ENCODE assay signal across 1 cellular context in the genomic region with DNA sequence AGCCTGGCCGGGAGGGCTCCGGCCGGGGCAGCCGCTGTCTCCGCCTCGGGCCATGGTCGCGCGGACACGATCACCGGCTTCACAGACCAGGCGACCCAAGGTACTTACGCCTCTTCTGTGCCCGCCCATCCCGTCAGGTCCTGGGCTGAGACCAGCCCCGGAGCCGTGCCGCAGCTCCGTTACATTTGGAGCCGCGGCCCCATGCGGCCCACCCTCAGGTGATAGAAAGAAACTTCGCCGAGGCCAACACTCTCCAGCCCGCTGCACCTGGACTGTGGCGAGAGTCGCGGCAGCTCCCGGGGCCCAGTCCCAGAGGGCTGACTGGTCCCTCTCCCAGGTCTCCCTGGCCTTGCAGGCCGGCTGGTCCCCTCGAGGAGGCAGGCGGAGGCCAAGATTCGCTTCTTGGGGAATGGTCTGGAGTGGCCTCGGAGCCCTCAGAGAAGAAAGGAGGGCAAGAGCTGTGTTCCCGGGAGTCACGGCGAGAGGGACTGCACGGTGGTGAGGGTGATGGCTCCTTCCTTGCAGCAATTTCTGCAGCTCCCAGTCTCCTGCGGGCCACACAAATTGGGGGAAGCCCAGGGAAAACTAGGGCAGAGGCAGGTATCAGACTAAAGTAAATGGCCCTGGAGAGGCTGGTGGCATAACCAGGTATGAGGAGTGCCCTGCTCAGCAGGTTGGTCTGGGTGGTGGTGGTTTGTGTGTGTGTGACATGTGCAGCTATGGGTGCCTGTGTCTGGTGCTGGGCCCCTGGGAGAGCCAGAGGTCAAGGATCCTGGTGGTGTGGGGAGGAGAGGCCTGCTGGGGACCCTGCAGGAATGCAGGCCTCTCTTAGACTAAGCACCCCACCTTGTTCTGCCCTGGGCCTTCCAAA.
TF ChIP-seq lines count a peak whose summit lies in the region.

No MANE protein-coding gene starts in this region.

TF ChIP-seq in HepG2, 621 proteins besides CTCF, POLR2A, EP300 and RAD21 (continued from another document and continues in another):
- TF ChIP-seq, protein P1, sequence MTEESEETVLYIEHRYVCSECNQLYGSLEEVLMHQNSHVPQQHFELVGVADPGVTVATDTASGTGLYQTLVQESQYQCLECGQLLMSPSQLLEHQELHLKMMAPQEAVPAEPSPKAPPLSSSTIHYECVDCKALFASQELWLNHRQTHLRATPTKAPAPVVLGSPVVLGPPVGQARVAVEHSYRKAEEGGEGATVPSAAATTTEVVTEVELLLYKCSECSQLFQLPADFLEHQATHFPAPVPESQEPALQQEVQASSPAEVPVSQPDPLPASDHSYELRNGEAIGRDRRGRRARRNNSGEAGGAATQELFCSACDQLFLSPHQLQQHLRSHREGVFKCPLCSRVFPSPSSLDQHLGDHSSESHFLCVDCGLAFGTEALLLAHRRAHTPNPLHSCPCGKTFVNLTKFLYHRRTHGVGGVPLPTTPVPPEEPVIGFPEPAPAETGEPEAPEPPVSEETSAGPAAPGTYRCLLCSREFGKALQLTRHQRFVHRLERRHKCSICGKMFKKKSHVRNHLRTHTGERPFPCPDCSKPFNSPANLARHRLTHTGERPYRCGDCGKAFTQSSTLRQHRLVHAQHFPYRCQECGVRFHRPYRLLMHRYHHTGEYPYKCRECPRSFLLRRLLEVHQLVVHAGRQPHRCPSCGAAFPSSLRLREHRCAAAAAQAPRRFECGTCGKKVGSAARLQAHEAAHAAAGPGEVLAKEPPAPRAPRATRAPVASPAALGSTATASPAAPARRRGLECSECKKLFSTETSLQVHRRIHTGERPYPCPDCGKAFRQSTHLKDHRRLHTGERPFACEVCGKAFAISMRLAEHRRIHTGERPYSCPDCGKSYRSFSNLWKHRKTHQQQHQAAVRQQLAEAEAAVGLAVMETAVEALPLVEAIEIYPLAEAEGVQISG (CRISPR knock-in tag; IDR thresholded peaks at IDR 0.05): peak; percentile 6; the same call in 1 of the 2 replicates
- no peak for TF ChIP-seq NCOA1 (CRISPR knock-in tag; IDR thresholded peaks at IDR 0.05)
- peak; percentile 30; the same call in 1 of the 2 replicates for TF ChIP-seq PHF21A (CRISPR knock-in tag; IDR thresholded peaks at IDR 0.05)
- peak; percentile 27; the same call in 1 of the 2 replicates for TF ChIP-seq GATAD2A (CRISPR knock-in tag; IDR thresholded peaks at IDR 0.05)
- peak; percentile 87; the same call in 1 of the 2 replicates for TF ChIP-seq ZNF598 (CRISPR knock-in tag; IDR thresholded peaks at IDR 0.05; ENCODE audit: borderline replicate concordance)
- TF ChIP-seq ASH2L (IDR thresholded peaks at IDR 0.05; ENCODE audit: insufficient read length, low read depth, low read length): peak; percentile 49
- no peak for TF ChIP-seq RCOR2 (CRISPR knock-in tag; IDR thresholded peaks at IDR 0.05)
- 0 out of 2 replicates have a peak, but pooled peaks have one; percentile 58 for TF ChIP-seq ARHGAP35 (CRISPR knock-in tag; IDR thresholded peaks at IDR 0.05; ENCODE audit: borderline replicate concordance)
- TF ChIP-seq SALL2 (CRISPR knock-in tag; IDR thresholded peaks at IDR 0.05): no peak
- TF ChIP-seq TGIF2 (CRISPR knock-in tag; IDR thresholded peaks at IDR 0.05): no peak
- TF ChIP-seq, protein P2, sequence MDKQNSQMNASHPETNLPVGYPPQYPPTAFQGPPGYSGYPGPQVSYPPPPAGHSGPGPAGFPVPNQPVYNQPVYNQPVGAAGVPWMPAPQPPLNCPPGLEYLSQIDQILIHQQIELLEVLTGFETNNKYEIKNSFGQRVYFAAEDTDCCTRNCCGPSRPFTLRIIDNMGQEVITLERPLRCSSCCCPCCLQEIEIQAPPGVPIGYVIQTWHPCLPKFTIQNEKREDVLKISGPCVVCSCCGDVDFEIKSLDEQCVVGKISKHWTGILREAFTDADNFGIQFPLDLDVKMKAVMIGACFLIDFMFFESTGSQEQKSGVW (CRISPR knock-in tag; IDR thresholded peaks at IDR 0.05; ENCODE audit: borderline replicate concordance): no peak
- no peak for TF ChIP-seq RBM39 (IDR thresholded peaks at IDR 0.05; ENCODE audit: low read depth, low read length, poor library complexity, severe bottlenecking)
- TF ChIP-seq ZNF180 (CRISPR knock-in tag; IDR thresholded peaks at IDR 0.05; ENCODE audit: borderline replicate concordance, low read depth): no peak
- no peak for TF ChIP-seq KLF16 (CRISPR knock-in tag; IDR thresholded peaks at IDR 0.05)
- TF ChIP-seq, protein P3, sequence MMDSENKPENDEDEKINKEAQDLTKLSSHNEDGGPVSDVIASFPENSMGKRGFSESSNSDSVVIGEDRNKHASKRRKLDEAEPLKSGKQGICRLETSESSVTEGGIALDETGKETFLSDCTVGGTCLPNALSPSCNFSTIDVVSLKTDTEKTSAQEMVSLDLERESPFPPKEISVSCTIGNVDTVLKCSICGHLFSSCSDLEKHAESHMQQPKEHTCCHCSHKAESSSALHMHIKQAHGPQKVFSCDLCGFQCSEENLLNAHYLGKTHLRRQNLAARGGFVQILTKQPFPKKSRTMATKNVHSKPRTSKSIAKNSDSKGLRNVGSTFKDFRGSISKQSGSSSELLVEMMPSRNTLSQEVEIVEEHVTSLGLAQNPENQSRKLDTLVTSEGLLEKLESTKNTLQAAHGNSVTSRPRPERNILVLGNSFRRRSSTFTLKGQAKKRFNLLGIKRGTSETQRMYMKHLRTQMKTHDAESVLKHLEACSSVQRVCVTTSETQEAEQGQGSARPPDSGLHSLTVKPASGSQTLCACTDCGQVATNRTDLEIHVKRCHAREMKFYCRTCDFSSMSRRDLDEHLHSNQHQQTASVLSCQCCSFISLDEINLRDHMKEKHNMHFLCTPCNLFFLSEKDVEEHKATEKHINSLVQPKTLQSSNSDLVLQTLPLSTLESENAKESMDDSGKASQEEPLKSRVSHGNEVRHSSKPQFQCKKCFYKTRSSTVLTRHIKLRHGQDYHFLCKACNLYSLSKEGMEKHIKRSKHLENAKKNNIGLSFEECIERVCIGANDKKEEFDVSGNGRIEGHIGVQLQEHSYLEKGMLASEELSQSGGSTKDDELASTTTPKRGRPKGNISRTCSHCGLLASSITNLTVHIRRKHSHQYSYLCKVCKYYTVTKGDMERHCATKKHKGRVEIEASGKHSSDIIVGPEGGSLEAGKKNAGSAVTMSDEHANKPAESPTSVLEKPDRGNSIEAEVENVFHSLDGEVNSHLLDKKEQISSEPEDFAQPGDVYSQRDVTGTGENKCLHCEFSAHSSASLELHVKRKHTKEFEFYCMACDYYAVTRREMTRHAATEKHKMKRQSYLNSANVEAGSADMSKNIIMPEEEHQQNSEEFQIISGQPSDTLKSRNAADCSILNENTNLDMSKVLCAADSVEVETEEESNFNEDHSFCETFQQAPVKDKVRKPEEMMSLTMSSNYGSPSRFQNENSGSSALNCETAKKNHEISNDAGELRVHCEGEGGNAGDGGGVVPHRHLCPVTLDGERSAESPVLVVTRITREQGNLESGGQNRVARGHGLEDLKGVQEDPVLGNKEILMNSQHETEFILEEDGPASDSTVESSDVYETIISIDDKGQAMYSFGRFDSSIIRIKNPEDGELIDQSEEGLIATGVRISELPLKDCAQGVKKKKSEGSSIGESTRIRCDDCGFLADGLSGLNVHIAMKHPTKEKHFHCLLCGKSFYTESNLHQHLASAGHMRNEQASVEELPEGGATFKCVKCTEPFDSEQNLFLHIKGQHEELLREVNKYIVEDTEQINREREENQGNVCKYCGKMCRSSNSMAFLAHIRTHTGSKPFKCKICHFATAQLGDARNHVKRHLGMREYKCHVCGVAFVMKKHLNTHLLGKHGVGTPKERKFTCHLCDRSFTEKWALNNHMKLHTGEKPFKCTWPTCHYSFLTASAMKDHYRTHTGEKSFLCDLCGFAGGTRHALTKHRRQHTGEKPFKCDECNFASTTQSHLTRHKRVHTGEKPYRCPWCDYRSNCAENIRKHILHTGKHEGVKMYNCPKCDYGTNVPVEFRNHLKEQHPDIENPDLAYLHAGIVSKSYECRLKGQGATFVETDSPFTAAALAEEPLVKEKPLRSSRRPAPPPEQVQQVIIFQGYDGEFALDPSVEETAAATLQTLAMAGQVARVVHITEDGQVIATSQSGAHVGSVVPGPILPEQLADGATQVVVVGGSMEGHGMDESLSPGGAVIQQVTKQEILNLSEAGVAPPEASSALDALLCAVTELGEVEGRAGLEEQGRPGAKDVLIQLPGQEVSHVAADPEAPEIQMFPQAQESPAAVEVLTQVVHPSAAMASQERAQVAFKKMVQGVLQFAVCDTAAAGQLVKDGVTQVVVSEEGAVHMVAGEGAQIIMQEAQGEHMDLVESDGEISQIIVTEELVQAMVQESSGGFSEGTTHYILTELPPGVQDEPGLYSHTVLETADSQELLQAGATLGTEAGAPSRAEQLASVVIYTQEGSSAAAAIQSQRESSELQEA (CRISPR knock-in tag; IDR thresholded peaks at IDR 0.05; ENCODE audit: not compliant biosample characterization): no peak
- TF ChIP-seq, protein P4, sequence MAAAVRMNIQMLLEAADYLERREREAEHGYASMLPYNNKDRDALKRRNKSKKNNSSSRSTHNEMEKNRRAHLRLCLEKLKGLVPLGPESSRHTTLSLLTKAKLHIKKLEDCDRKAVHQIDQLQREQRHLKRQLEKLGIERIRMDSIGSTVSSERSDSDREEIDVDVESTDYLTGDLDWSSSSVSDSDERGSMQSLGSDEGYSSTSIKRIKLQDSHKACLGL (CRISPR knock-in tag; IDR thresholded peaks at IDR 0.05): peak; percentile 64; the same call in 1 of the 2 replicates
- no peak; the same call in 1 of the 2 replicates for TF ChIP-seq NFE2L1 (CRISPR knock-in tag; IDR thresholded peaks at IDR 0.05; ENCODE audit: borderline replicate concordance)
- no peak for TF ChIP-seq MTF1 (CRISPR knock-in tag; IDR thresholded peaks at IDR 0.05)
- TF ChIP-seq, protein P5, sequence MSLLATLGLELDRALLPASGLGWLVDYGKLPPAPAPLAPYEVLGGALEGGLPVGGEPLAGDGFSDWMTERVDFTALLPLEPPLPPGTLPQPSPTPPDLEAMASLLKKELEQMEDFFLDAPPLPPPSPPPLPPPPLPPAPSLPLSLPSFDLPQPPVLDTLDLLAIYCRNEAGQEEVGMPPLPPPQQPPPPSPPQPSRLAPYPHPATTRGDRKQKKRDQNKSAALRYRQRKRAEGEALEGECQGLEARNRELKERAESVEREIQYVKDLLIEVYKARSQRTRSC (CRISPR knock-in tag; IDR thresholded peaks at IDR 0.05; ENCODE audit: low read depth): 0 out of 2 replicates have a peak, but pooled peaks have one; percentile 67
- peak; percentile 87 for TF ChIP-seq ZFX (CRISPR knock-in tag; IDR thresholded peaks at IDR 0.05; ENCODE audit: low read depth)
- TF ChIP-seq, protein P6, sequence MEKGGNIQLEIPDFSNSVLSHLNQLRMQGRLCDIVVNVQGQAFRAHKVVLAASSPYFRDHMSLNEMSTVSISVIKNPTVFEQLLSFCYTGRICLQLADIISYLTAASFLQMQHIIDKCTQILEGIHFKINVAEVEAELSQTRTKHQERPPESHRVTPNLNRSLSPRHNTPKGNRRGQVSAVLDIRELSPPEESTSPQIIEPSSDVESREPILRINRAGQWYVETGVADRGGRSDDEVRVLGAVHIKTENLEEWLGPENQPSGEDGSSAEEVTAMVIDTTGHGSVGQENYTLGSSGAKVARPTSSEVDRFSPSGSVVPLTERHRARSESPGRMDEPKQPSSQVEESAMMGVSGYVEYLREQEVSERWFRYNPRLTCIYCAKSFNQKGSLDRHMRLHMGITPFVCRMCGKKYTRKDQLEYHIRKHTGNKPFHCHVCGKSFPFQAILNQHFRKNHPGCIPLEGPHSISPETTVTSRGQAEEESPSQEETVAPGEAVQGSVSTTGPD (CRISPR knock-in tag; IDR thresholded peaks at IDR 0.05): no peak
- TF ChIP-seq FOXO1 (CRISPR knock-in tag; IDR thresholded peaks at IDR 0.05): no peak; the same call in 1 of the 2 replicates
- TF ChIP-seq ZNF781 (CRISPR knock-in tag; IDR thresholded peaks at IDR 0.05; ENCODE audit: borderline replicate concordance, not compliant biosample characterization): peak; percentile 53
- no peak for TF ChIP-seq ZNF660 (CRISPR knock-in tag; IDR thresholded peaks at IDR 0.05; ENCODE audit: borderline replicate concordance, low read depth)
- TF ChIP-seq ZNF350 (CRISPR knock-in tag; IDR thresholded peaks at IDR 0.05; ENCODE audit: borderline replicate concordance, low read depth): peak; percentile 10; the same call in 1 of the 2 replicates
- TF ChIP-seq, protein P7, sequence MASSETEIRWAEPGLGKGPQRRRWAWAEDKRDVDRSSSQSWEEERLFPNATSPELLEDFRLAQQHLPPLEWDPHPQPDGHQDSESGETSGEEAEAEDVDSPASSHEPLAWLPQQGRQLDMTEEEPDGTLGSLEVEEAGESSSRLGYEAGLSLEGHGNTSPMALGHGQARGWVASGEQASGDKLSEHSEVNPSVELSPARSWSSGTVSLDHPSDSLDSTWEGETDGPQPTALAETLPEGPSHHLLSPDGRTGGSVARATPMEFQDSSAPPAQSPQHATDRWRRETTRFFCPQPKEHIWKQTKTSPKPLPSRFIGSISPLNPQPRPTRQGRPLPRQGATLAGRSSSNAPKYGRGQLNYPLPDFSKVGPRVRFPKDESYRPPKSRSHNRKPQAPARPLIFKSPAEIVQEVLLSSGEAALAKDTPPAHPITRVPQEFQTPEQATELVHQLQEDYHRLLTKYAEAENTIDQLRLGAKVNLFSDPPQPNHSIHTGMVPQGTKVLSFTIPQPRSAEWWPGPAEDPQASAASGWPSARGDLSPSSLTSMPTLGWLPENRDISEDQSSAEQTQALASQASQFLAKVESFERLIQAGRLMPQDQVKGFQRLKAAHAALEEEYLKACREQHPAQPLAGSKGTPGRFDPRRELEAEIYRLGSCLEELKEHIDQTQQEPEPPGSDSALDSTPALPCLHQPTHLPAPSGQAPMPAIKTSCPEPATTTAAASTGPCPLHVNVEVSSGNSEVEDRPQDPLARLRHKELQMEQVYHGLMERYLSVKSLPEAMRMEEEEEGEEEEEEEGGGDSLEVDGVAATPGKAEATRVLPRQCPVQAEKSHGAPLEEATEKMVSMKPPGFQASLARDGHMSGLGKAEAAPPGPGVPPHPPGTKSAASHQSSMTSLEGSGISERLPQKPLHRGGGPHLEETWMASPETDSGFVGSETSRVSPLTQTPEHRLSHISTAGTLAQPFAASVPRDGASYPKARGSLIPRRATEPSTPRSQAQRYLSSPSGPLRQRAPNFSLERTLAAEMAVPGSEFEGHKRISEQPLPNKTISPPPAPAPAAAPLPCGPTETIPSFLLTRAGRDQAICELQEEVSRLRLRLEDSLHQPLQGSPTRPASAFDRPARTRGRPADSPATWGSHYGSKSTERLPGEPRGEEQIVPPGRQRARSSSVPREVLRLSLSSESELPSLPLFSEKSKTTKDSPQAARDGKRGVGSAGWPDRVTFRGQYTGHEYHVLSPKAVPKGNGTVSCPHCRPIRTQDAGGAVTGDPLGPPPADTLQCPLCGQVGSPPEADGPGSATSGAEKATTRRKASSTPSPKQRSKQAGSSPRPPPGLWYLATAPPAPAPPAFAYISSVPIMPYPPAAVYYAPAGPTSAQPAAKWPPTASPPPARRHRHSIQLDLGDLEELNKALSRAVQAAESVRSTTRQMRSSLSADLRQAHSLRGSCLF (CRISPR knock-in tag; IDR thresholded peaks at IDR 0.05; ENCODE audit: borderline replicate concordance): no peak
- no peak for TF ChIP-seq NFE2 (CRISPR knock-in tag; IDR thresholded peaks at IDR 0.05)
- TF ChIP-seq ZKSCAN8 (CRISPR knock-in tag; IDR thresholded peaks at IDR 0.05; ENCODE audit: borderline replicate concordance): 0 out of 2 replicates have a peak, but pooled peaks have one; percentile 15
- no peak for TF ChIP-seq ZMYM3 (CRISPR knock-in tag; IDR thresholded peaks at IDR 0.05)
- TF ChIP-seq ZNF24 (IDR thresholded peaks at IDR 0.05): no peak
- TF ChIP-seq PAF1 (CRISPR knock-in tag; IDR thresholded peaks at IDR 0.05): no peak
- no peak for TF ChIP-seq MXD4 (CRISPR knock-in tag; IDR thresholded peaks at IDR 0.05)
- TF ChIP-seq ZZZ3 (CRISPR knock-in tag; IDR thresholded peaks at IDR 0.05; ENCODE audit: borderline replicate concordance): no peak
- no peak for TF ChIP-seq U2AF1 (optimal IDR thresholded peaks at IDR 0.05; ENCODE audit: low read depth, low read length)
- TF ChIP-seq ZNF678 (CRISPR knock-in tag; IDR thresholded peaks at IDR 0.05): 0 out of 2 replicates have a peak, but pooled peaks have one; percentile 38
- no peak for TF ChIP-seq ZNF564 (CRISPR knock-in tag; IDR thresholded peaks at IDR 0.05)
- no peak for TF ChIP-seq CEBPB (IDR thresholded peaks at IDR 0.05; ENCODE audit: borderline replicate concordance, low read depth, low read length)
